Comparison of ENCODE assay signal across 12 cellular contexts in genomic region chr17:44769647-44770084, GRCh38. TPM values are rescaled to one million over a fixed set of nuclear protein-coding genes. Genes with fewer than 3 reads are reported as not detected.
DNase-seq lines count a peak whose midpoint lies in the region; ATAC-seq and TF ChIP-seq lines count a peak whose summit lies in the region.
"Had no signal": no experiment of that assay in that cellular context is flagged by ENCODE, and none has a peak within 500 bp of the region (broad histone marks: within the 10 kb centered on the region; RNA-seq: fewer than 3 reads in every experiment).

No MANE protein-coding gene starts in this region.

- H2BK12ac ChIP-seq in trophoblast cell (ENCODE audit: low read length), result no peak overlapping the region

- H2BK5ac ChIP-seq in trophoblast cell (ENCODE audit: low read depth, low read length, poor library complexity), result no peak overlapping the region

- H4K91ac ChIP-seq in trophoblast cell (ENCODE audit: low read depth, low read length), result no peak overlapping the region

- peaks cover 3% of the 10 kb centered on the region for H3K27me3 Mint-ChIP-seq in chondrocyte (ENCODE audit: low read depth)

- H3K4me1 ChIP-seq in Loucy (ENCODE audit: insufficient read depth, low read length, poor library complexity, severe bottlenecking) (peaks cover 31% of the 10 kb centered on the region), osteoblast (ENCODE audit: insufficient read depth, low read length) (no peaks in the 10 kb centered on the region), trophoblast cell (ENCODE audit: control insufficient read depth in 1 of 2, insufficient read depth in 2 of 2, low read length in 2 of 2) (no peaks in the 10 kb centered on the region)

- H3K4me3 ChIP-seq in Loucy (ENCODE audit: low read length, poor library complexity, severe bottlenecking), result no peak overlapping the region
- H3K4me3 ChIP-seq in osteoblast (ENCODE audit: insufficient read depth, low read length), result no peak overlapping the region
- no peak overlapping the region for H3K4me3 ChIP-seq in trophoblast cell (ENCODE audit: low read depth, low read length)

- no peaks in the 10 kb centered on the region for H3K79me1 ChIP-seq in trophoblast cell (ENCODE audit: low read length)

- no peaks in the 10 kb centered on the region for H3K27me3 ChIP-seq in Loucy (ENCODE audit: insufficient read depth, low read length, poor library complexity, severe bottlenecking)
- peaks cover 6% of the 10 kb centered on the region for H3K27me3 ChIP-seq in osteoblast (ENCODE audit: insufficient read depth, low read length)
- no peaks in the 10 kb centered on the region for H3K27me3 ChIP-seq in trophoblast cell (ENCODE audit: insufficient read depth, low read length)

- H3K9me3 Mint-ChIP-seq in chondrocyte (ENCODE audit: low read depth), result no peaks in the 10 kb centered on the region
- H3K9me3 Mint-ChIP-seq: CD4-positive, CD25-positive, alpha-beta regulatory T cell had no signal

- H3K27ac Mint-ChIP-seq in chondrocyte (ENCODE audit: unreplicated experiment), result no peak overlapping the region
- H3K27ac Mint-ChIP-seq: CD4-positive, CD25-positive, alpha-beta regulatory T cell had no signal

- H3K9me2 ChIP-seq in Loucy (replicated peaks; ENCODE audit: low read depth, low read length), result no peaks in the 10 kb centered on the region

- DNase-seq in Right ventricle myocardium inferior (ENCODE audit: missing footprints) (peak; percentile 60), cardiac septum (ENCODE audit: low spot score) (no peak), chondrocyte (ENCODE audit: low spot score) (peak; percentile 77), osteoblast (ENCODE audit: insufficient read length, low spot score, missing footprints) (peak; percentile 36), OCI-M2 (lab: John Stamatoyannopoulos, UW; ENCODE audit: unreplicated experiment) (no peak), trophoblast cell (no peak), NCI-H1105 (lab: John Stamatoyannopoulos, UW) (no peak)
- DNase-seq: CD4-positive, CD25-positive, alpha-beta regulatory T cell; DMS 273 treated with DMSO at 0.1 percent for 48 hours had no signal

- no peak overlapping the region for H3K18ac ChIP-seq in trophoblast cell (ENCODE audit: low read length)

- H3K4me1 Mint-ChIP-seq in chondrocyte (ENCODE audit: low read depth), result no peaks in the 10 kb centered on the region

- intact Hi-C loops in Right ventricle myocardium inferior (cut with DNase I), result loop anchor here (10.0 kb wide), 1 partner anchor 335 kb away; no protein-coding TSS in a partner anchor
- intact Hi-C loops in cardiac septum (cut with DNase I), result no loop called here

- H4K12ac ChIP-seq in trophoblast cell (ENCODE audit: low read depth, low read length), result no peak overlapping the region

- H3K79me2 ChIP-seq in Loucy (ENCODE audit: insufficient read depth, low read length) (no peaks in the 10 kb centered on the region), osteoblast (ENCODE audit: insufficient read depth, low read length) (no peaks in the 10 kb centered on the region), trophoblast cell (ENCODE audit: control insufficient read depth, insufficient read depth, low read length, poor library complexity) (no peaks in the 10 kb centered on the region)

- H3K9ac ChIP-seq in Loucy (ENCODE audit: low read depth, low read length, poor library complexity, severe bottlenecking) (peak overlapping the region; percentile 63), trophoblast cell (ENCODE audit: low read length) (no peak overlapping the region)

- no peak overlapping the region for H3K4ac ChIP-seq in trophoblast cell (ENCODE audit: low read depth, low read length)

- WGBS in trophoblast cell (ENCODE audit: extremely low coverage, insufficient coverage, insufficient read length), result no CpG with 5 or more reads among the region's 15 CpGs

- TF ChIP-seq CTCF in Loucy (conservative IDR thresholded peaks at IDR 0.05; ENCODE audit: low read length) (no peak), chondrocyte (IDR thresholded peaks at IDR 0.05) (no peak), osteoblast (IDR thresholded peaks at IDR 0.05; ENCODE audit: extremely low read depth, low read depth, low read length) (no peak)

- no peak overlapping the region for H2AK5ac ChIP-seq in trophoblast cell (ENCODE audit: low read length)

- no peak overlapping the region for H3K27ac ChIP-seq in osteoblast (ENCODE audit: low read depth, low read length)
- no peak overlapping the region for H3K27ac ChIP-seq in trophoblast cell (ENCODE audit: low read depth, low read length)
- H3K27ac ChIP-seq: 22Rv1 had no signal

- H3K4me2 ChIP-seq in Loucy (ENCODE audit: low read depth, low read length, poor library complexity, severe bottlenecking), result peak overlapping the region; percentile 87
- H3K4me2 ChIP-seq in osteoblast (ENCODE audit: insufficient read depth, low read length), result no peak overlapping the region
- no peak overlapping the region for H3K4me2 ChIP-seq in trophoblast cell (ENCODE audit: low read length)

- H3K4me3 Mint-ChIP-seq in chondrocyte (ENCODE audit: unreplicated experiment), result no peak overlapping the region

- H3K9me3 ChIP-seq in Loucy (ENCODE audit: insufficient read depth, low read depth, low read length), result no peaks in the 10 kb centered on the region
- H3K9me3 ChIP-seq in osteoblast (ENCODE audit: low read depth, low read length), result no peaks in the 10 kb centered on the region
- no peaks in the 10 kb centered on the region for H3K9me3 ChIP-seq in trophoblast cell (ENCODE audit: insufficient read depth, low read depth, low read length)

- no peaks in the 10 kb centered on the region for H3K36me3 Mint-ChIP-seq in chondrocyte (ENCODE audit: low read depth)
- H3K36me3 Mint-ChIP-seq: CD4-positive, CD25-positive, alpha-beta regulatory T cell had no signal

- H4K20me1 ChIP-seq in Loucy (ENCODE audit: insufficient read depth, low read length, poor library complexity, severe bottlenecking) (no peaks in the 10 kb centered on the region), osteoblast (ENCODE audit: insufficient read depth, low read length) (no peaks in the 10 kb centered on the region)

- no peak overlapping the region for H2AFZ ChIP-seq in Loucy (ENCODE audit: low read length)
- H2AFZ ChIP-seq in osteoblast (ENCODE audit: low read length), result no peak overlapping the region
- no peak overlapping the region for H2AFZ ChIP-seq in trophoblast cell (ENCODE audit: insufficient read depth, low read length, poor library complexity)

- no peak for ATAC-seq in Right ventricle myocardium inferior
- ATAC-seq: HCT116 had no signal

- H4K8ac ChIP-seq in trophoblast cell (ENCODE audit: low read depth, low read length), result no peak overlapping the region

- no peak overlapping the region for H2BK120ac ChIP-seq in trophoblast cell (ENCODE audit: insufficient read depth, low read length, poor library complexity)

- H3K36me3 ChIP-seq in Loucy (ENCODE audit: insufficient read depth, low read length) (no peaks in the 10 kb centered on the region), osteoblast (ENCODE audit: insufficient read depth, low read length) (no peaks in the 10 kb centered on the region), trophoblast cell (ENCODE audit: control insufficient read depth in 1 of 2, insufficient read depth in 2 of 2, low read length in 2 of 2) (no peaks in the 10 kb centered on the region)

- H3F3A ChIP-seq in Loucy (ENCODE audit: low read depth), result no peaks in the 10 kb centered on the region

- H3K14ac ChIP-seq in trophoblast cell (ENCODE audit: low read length), result no peak overlapping the region

- H3K23ac ChIP-seq in trophoblast cell (ENCODE audit: low read length), result no peak overlapping the region

RNA-seq across cellular contexts. Expression of gene ADAM11, which starts 10.9 kb away (rescaled TPM):
- total RNA-seq in Right ventricle myocardium inferior (20.0 TPM), cardiac septum (1.00 TPM), chondrocyte (0.44 to 0.49 TPM (median 0.47 TPM) in 3 replicates), osteoblast (0.36 and 0.59 TPM in 2 replicates)
- 0.34 and 0.47 TPM in 2 replicates for polyA plus RNA-seq in trophoblast cell (2013)

Comparison
In these comparisons a context has a peak if more than half of its experiments do, and no peak if none do; other contexts are left out.
1. DNase-seq: peak in Right ventricle myocardium inferior (single experiment), chondrocyte (single experiment) and osteoblast (single experiment); none in cardiac septum (single experiment), OCI-M2 (single experiment), trophoblast cell (0 of 2) and NCI-H1105 (single experiment).
2. RNA of gene ADAM11, which starts 10.9 kb away (total RNA-seq): 20.0 TPM in Right ventricle myocardium inferior (single experiment); 1.00 TPM in cardiac septum (single experiment), 0.44 to 0.49 TPM in chondrocyte and 0.36 to 0.59 TPM in osteoblast; every median in the first group is over 10 times any median in the second.